Comparison of ENCODE assay signal across 9 cellular contexts in genomic region chr20:54063998-54064676, GRCh38.
DNase-seq lines count a peak whose midpoint lies in the region; ATAC-seq lines count a peak whose summit lies in the region.
"Had no signal": no experiment of that assay in that cellular context is flagged by ENCODE, and none has a peak within 500 bp of the region (broad histone marks: within the 10 kb centered on the region; RNA-seq: fewer than 3 reads in every experiment).

No MANE protein-coding gene starts in this region.

- DNase-seq in activated CD4-positive, CD25-positive, alpha-beta regulatory T cell treated with anti-CD3 and anti-CD28 coated beads, Interleukin-2, amount 50 U/mL, for 72 hours: no peak
- peak; percentile 77 for DNase-seq in stimulated activated CD8-positive, alpha-beta memory T cell treated with anti-CD3 and anti-CD28 coated beads, Interleukin-4, amount 100 ng/mL, for 48 hours
- DNase-seq in MV-4-11 (lab: John Stamatoyannopoulos, UW) (no peak), NCI-H510A (lab: John Stamatoyannopoulos, UW) (no peak)
- DNase-seq: 8988T had no signal

- no peaks in the 10 kb centered on the region for H3K36me3 Mint-ChIP-seq in activated naive CD8-positive, alpha-beta T cell

- peak overlapping the region; percentile 91 for H3K27ac Mint-ChIP-seq in activated naive CD8-positive, alpha-beta T cell

- H3K4me1 Mint-ChIP-seq in activated naive CD8-positive, alpha-beta T cell (ENCODE audit: low read depth): peaks cover 36% of the 10 kb centered on the region

- peak; percentile 33 to 49 for ATAC-seq in activated CD4-positive, CD25-positive, alpha-beta regulatory T cell treated with anti-CD3 and anti-CD28 coated beads, Interleukin-2, amount 50 U/mL, for 24 hours
- ATAC-seq in HG03196 (IDR thresholded peaks at IDR 0.05; ENCODE audit: unreplicated experiment) (peak; percentile 43), HG02885 (IDR thresholded peaks at IDR 0.05; ENCODE audit: poor library complexity, unreplicated experiment) (no peak)

- no peaks in the 10 kb centered on the region for H3K27me3 Mint-ChIP-seq in activated naive CD8-positive, alpha-beta T cell

- H3K4me3 Mint-ChIP-seq in activated naive CD8-positive, alpha-beta T cell: peak overlapping the region; percentile 67

- H3K9me3 Mint-ChIP-seq in activated naive CD8-positive, alpha-beta T cell (ENCODE audit: low read depth): no peaks in the 10 kb centered on the region
